9 cellular contexts compared by ENCODE assay signal in the genomic region with DNA sequence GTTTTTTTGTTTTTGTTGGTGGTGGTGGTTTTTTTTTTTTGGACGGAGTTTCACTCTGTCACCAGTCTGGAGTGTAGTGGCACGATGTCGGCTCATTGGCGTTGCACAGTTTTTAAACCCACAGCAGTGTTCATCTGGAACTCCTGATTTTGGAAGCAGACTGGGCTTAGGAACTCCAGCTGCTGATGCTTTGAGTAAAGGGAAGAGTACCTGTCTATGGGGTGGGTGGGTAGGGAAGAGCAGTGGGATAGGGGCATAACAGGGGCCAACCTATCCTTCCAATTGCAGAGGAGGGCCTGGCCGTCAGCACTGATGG. TPM values are rescaled to one million over a fixed set of nuclear protein-coding genes. Genes with fewer than 3 reads are reported as not detected.
DNase-seq lines count a peak whose midpoint lies in the region; ATAC-seq and TF ChIP-seq lines count a peak whose summit lies in the region.
"Had no signal": no experiment of that assay in that cellular context is flagged by ENCODE, and none has a peak within 500 bp of the region (broad histone marks: within the 10 kb centered on the region; RNA-seq: fewer than 3 reads in every experiment).

No MANE protein-coding gene starts in this region.

- H3K9me3 ChIP-seq in fibroblast of lung (ENCODE audit: control insufficient read depth, insufficient read depth, low read depth, low read length) (no peaks in the 10 kb centered on the region), spleen (no peaks in the 10 kb centered on the region)
- H3K9me3 ChIP-seq: neutrophil had no signal

- CTCF ChIA-PET in T-cell (lab: Charles Lee), result no interaction called here

- intact Hi-C loops in spleen (cut with DNase I; ENCODE audit: low total_unique reads), result loop anchor here (10.0 kb wide), 1 partner anchor 198 kb away; no protein-coding TSS in a partner anchor

- ATAC-seq in T-cell (replicated peaks in 1 of 4) (no peak), GM18861 (IDR thresholded peaks at IDR 0.05; ENCODE audit: unreplicated experiment) (no peak), GM18867 (IDR thresholded peaks at IDR 0.05; ENCODE audit: unreplicated experiment) (no peak)

- peaks cover 59 to 63% (median 61%) of the 10 kb centered on the region in 3 donors for H3K4me1 Mint-ChIP-seq in T-cell

- H4K20me1 ChIP-seq in fibroblast of lung (ENCODE audit: control insufficient read depth, extremely low read depth, insufficient read depth, low read length), result no peaks in the 10 kb centered on the region

- H3K36me3 Mint-ChIP-seq in T-cell, result peaks cover 17% of the 10 kb centered on the region

- H3K4me3 Mint-ChIP-seq in T-cell, result peak overlapping the region; percentile 94 to 100 (median 98)

- no peaks in the 10 kb centered on the region for H3K9me3 Mint-ChIP-seq in T-cell

- TF ChIP-seq CTCF in GM12864 (IDR thresholded peaks at IDR 0.05; ENCODE audit: low read depth, low read length, missing control alignments) (no peak), fibroblast of lung (conservative IDR thresholded peaks at IDR 0.05 in 1 of 2, IDR thresholded peaks at IDR 0.05 in 1 of 2; ENCODE audit: low read depth in 1 of 2, low read length in 2 of 2) (no peak), spleen (IDR thresholded peaks at IDR 0.05 in 8 of 11, conservative IDR thresholded peaks at IDR 0.05 in 3 of 11) (no peak)

- H3K9ac ChIP-seq in fibroblast of lung (ENCODE audit: insufficient read depth, low read length), result no peak overlapping the region

- H3K36me3 ChIP-seq in fibroblast of lung (ENCODE audit: control insufficient read depth, insufficient read depth, low read length) (no peaks in the 10 kb centered on the region), spleen (peaks cover 0 to 2% (median 0%) of the 10 kb centered on the region in 6 donors)
- H3K36me3 ChIP-seq: neutrophil had no signal

- no peak for TF ChIP-seq POLR2A in spleen (IDR thresholded peaks at IDR 0.05)

- peak overlapping the region; percentile 73 for H3K27ac ChIP-seq in fibroblast of lung (ENCODE audit: insufficient read depth, low read length)
- H3K27ac ChIP-seq in spleen, result peak overlapping the region in 7 of 8 donors; percentile 75 to 88 (median 86)
- H3K27ac ChIP-seq: neutrophil had no signal

- H3K27me3 ChIP-seq in fibroblast of lung (ENCODE audit: control insufficient read depth, insufficient read depth, low read length) (no peaks in the 10 kb centered on the region), spleen (replicated peaks in 1 of 7) (no peaks in the 10 kb centered on the region)

- WGBS in spleen, 5 donors, result 24 to 63% (median 38%) methylated on average over 4 to 5 of the region's 5 CpGs

- POLR2A ChIA-PET in T-cell (lab: Charles Lee), result no interaction called here

- H3K4me3 ChIP-seq in GM12864 (ENCODE audit: low read depth, low read length) (peak overlapping the region; percentile 99), fibroblast of lung (replicated peaks in 1 of 4; ENCODE audit: control extremely low read depth in 1 of 4, insufficient read depth in 1 of 4, low read depth in 3 of 4, low read length in 4 of 4) (peak overlapping the region; percentile 80 to 95 (median 86)), spleen (peak overlapping the region in 7 of 8 donors; percentile 85 to 96 (median 92))

- no peak for DNase-seq in GM12864 (ENCODE audit: low read depth)
- no peak for DNase-seq in T-cell
- no peak for DNase-seq in fibroblast of lung (ENCODE audit: low read depth in 2 of 2)
- DNase-seq in spleen, result peak; percentile 49
- DNase-seq in stimulated activated CD4-positive, alpha-beta T cell treated with anti-CD3 and anti-CD28 coated beads, Interleukin-4, amount 100 ng/mL, for 4 hours, result no peak
- DNase-seq: NCI-H2081 had no signal

- H3K27ac Mint-ChIP-seq in T-cell, result peak overlapping the region; percentile 94 to 99

- H3K4me2 ChIP-seq in fibroblast of lung (ENCODE audit: extremely low read depth, insufficient read depth, low read length), result peak overlapping the region; percentile 80

- peaks cover 65% of the 10 kb centered on the region for H3K79me2 ChIP-seq in fibroblast of lung (ENCODE audit: control insufficient read depth, insufficient read depth, low read length)

- no peak overlapping the region for H2AFZ ChIP-seq in fibroblast of lung (ENCODE audit: low read length)

- no peaks in the 10 kb centered on the region for H3K27me3 Mint-ChIP-seq in T-cell

- H3K4me1 ChIP-seq in fibroblast of lung (ENCODE audit: control insufficient read depth, extremely low read depth, insufficient read depth, low read length) (peaks cover 19% of the 10 kb centered on the region), spleen (peaks cover 27 to 77% (median 68%) of the 10 kb centered on the region in 6 donors)

RNA-seq across cellular contexts. Expression of a gene that starts 2.0 kb away (rescaled TPM):
- 100 to 1,000 TPM; 141 to 294 (median 207) TPM for total RNA-seq in T-cell
- 177 TPM in 2 replicates for total RNA-seq in fibroblast of lung
- polyA plus RNA-seq in fibroblast of lung, result 477 and 551 TPM in 2 replicates
- polyA plus RNA-seq in fibroblast of lung (2012), result 776 and 1,003 TPM in 2 replicates
- 188 and 274 TPM in 2 replicates for polyA minus RNA-seq in fibroblast of lung (ENCODE audit: low replicate concordance)
- total RNA-seq in spleen, result 100 to 1,000 TPM; 109 to 316 (median 180) TPM
- polyA plus RNA-seq in spleen, result 100 to 1,000 TPM; 101 to 219 (median 189) TPM

RNA-seq across cellular contexts. Expression of a gene that starts 58.8 kb away (rescaled TPM):
- total RNA-seq in T-cell (1 to 10 TPM in 1 of 5 donors, under 1 TPM in 1, not detected in 3; 0.13 to 1.5 TPM), fibroblast of lung (1.3 and 4.1 TPM in 2 replicates), spleen (under 1 TPM in 3 of 7 donors, not detected in 4; 0.19 to 0.87 (median 0.32) TPM)
- polyA plus RNA-seq in fibroblast of lung (2.7 and 3.6 TPM in 2 replicates), spleen (under 1 TPM; 0.03 to 0.22 (median 0.15) TPM)
- polyA plus RNA-seq in fibroblast of lung (2012), result 2.7 and 3.1 TPM in 2 replicates
- polyA minus RNA-seq in fibroblast of lung (ENCODE audit: low replicate concordance), result 1.8 TPM in 1 of 2 replicates, not detected in the other
